ENCODE assay signal across 13 cellular contexts in the genomic region with DNA sequence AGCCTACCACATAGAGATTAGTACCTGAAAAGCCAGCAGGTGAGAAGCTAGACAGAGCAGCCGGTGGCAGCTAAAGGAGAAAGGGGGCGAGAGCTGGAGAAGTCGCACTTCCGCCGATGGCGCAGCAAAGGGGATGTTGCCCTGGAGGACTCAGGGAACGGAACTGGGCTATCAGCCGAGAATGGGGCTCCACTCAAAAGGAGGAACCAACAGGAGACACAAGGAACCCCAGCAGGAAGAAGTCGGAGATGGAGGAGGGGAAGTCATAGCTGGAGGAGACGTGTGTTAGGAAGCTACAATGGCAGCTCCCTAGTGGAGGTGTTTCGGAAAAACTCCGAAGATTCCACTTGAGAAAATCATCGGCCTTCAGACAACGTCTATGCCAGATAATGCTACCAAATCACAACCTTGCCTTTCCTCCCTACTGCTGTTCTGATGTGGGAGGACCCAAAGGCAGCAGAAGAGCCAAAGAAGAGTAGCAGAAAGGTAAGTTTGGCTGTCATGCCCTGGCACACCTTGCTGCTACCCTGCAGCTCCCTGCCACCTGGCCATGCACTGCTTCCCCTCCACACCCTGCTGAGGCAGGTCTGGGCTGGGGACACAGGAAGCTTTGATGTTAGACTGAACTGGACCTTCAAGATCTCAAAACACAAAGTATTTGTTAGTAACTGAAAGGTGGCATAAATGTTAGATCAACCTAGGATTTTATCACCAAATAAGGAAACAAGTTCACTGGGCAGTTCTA.
DNase-seq lines count a peak whose midpoint lies in the region; ATAC-seq and TF ChIP-seq lines count a peak whose summit lies in the region.
"Had no signal": no experiment of that assay in that cellular context is flagged by ENCODE, and none has a peak within 500 bp of the region (broad histone marks: within the 10 kb centered on the region; RNA-seq: fewer than 3 reads in every experiment).

No MANE protein-coding gene starts in this region.

- H3K36me3 Mint-ChIP-seq in immature natural killer cell, result no peaks in the 10 kb centered on the region

- WGBS in esophagus squamous epithelium, 2 donors, result 68 to 95% methylated on average over 14 of the region's 14 CpGs

- TF ChIP-seq CTCF in right atrium auricular region (IDR thresholded peaks at IDR 0.05) (no peak), esophagus squamous epithelium (IDR thresholded peaks at IDR 0.05) (no peak)

- H3K4me1 ChIP-seq in right atrium auricular region, result peaks cover 0 to 6% of the 10 kb centered on the region in 2 donors
- peaks cover 0 to 21% (median 0%) of the 10 kb centered on the region in 3 donors for H3K4me1 ChIP-seq in esophagus squamous epithelium
- H3K4me1 ChIP-seq: Peyer's patch had no signal

- H3K4me3 ChIP-seq in right atrium auricular region, result no peak overlapping the region
- peak overlapping the region in 1 of 4 donors; percentile 34 for H3K4me3 ChIP-seq in esophagus squamous epithelium
- H3K4me3 ChIP-seq: Peyer's patch had no signal

- no peak for TF ChIP-seq POLR2A in esophagus squamous epithelium (IDR thresholded peaks at IDR 0.05)

- ATAC-seq in Right ventricle myocardium inferior, result peak; percentile 60
- ATAC-seq in GM21390 (IDR thresholded peaks at IDR 0.05; ENCODE audit: unreplicated experiment), result no peak
- no peak for ATAC-seq in HG02588 (IDR thresholded peaks at IDR 0.05; ENCODE audit: unreplicated experiment)
- ATAC-seq in HG02840 (IDR thresholded peaks at IDR 0.05; ENCODE audit: low FRiP score, unreplicated experiment), result no peak
- ATAC-seq: effector memory CD8-positive, alpha-beta T cell had no signal

- peak; percentile 85 for DNase-seq in Right ventricle myocardium inferior (ENCODE audit: missing footprints)
- no peak for DNase-seq in right atrium auricular region (ENCODE audit: low spot score)
- no peak for DNase-seq in esophagus squamous epithelium (lab: John Stamatoyannopoulos, UW)
- DNase-seq in midbrain (lab: John Stamatoyannopoulos, UW), result peak; percentile 57
- DNase-seq in immature natural killer cell, result no peak
- DNase-seq: DMS 273 treated with DMSO at 0.1 percent for 48 hours; effector memory CD8-positive, alpha-beta T cell; NCI-H1048; NCI-H2227 treated with DMSO at 0.1 percent for 48 hours had no signal

- H3K4me1 Mint-ChIP-seq in immature natural killer cell, result peaks cover 33 to 35% of the 10 kb centered on the region in 2 donors

- no peaks in the 10 kb centered on the region for H3K9me3 ChIP-seq in right atrium auricular region
- no peaks in the 10 kb centered on the region for H3K9me3 ChIP-seq in esophagus squamous epithelium
- H3K9me3 ChIP-seq: Peyer's patch had no signal

- no peaks in the 10 kb centered on the region for H3K36me3 ChIP-seq in right atrium auricular region
- H3K36me3 ChIP-seq in esophagus squamous epithelium, result no peaks in the 10 kb centered on the region
- H3K36me3 ChIP-seq: Peyer's patch had no signal

- H3K9me3 Mint-ChIP-seq in immature natural killer cell, result peaks cover 0 to 3% (median 0%) of the 10 kb centered on the region in 6 donors
- H3K9me3 Mint-ChIP-seq: effector memory CD8-positive, alpha-beta T cell had no signal

- no peak overlapping the region for H3K27ac Mint-ChIP-seq in immature natural killer cell

- no peak overlapping the region for H3K4me3 Mint-ChIP-seq in immature natural killer cell
- H3K4me3 Mint-ChIP-seq: effector memory CD8-positive, alpha-beta T cell had no signal

- H3K27me3 ChIP-seq in right atrium auricular region (no peaks in the 10 kb centered on the region), esophagus squamous epithelium (no peaks in the 10 kb centered on the region)
- H3K27me3 ChIP-seq: Peyer's patch had no signal

- peaks cover 11 to 24% (median 16%) of the 10 kb centered on the region in 3 donors for H3K27me3 Mint-ChIP-seq in immature natural killer cell (ENCODE audit: low read depth in 3 of 3)

- H3K27ac ChIP-seq in right atrium auricular region (peak overlapping the region in 1 of 2 donors; percentile 29), esophagus squamous epithelium (peak overlapping the region; percentile 18 to 59 (median 35))

- intact Hi-C loops in Right ventricle myocardium inferior (cut with DNase I) (no loop called here), esophagus squamous epithelium (cut with DNase I) (no loop called here)

Comparison
In these comparisons a context has a peak if more than half of its experiments do, and no peak if none do; other contexts are left out.
1. DNase-seq: peak in Right ventricle myocardium inferior (single experiment) and midbrain (single experiment); none in right atrium auricular region (single experiment), esophagus squamous epithelium (single experiment) and immature natural killer cell (0 of 3).